Comparison of ENCODE assay signal across 8 cellular contexts in genomic region chr1:32876341-32877210, GRCh38. TPM values are rescaled to one million over a fixed set of nuclear protein-coding genes. Genes with fewer than 3 reads are reported as not detected.
A peak's percentile ranks its signal among the peaks of the same experiment; 100 is the strongest.
DNase-seq lines count a peak whose midpoint lies in the region; ATAC-seq, FAIRE-seq and TF ChIP-seq lines count a peak whose summit lies in the region.

No MANE protein-coding gene starts in this region.

- H3K4me1 ChIP-seq in K562 (replicated peaks in 1 of 2; ENCODE audit: control insufficient read depth in 2 of 2, insufficient read depth in 2 of 2, low read length in 2 of 2), result peaks cover 2 to 6% of the 10 kb centered on the region in 2 experiments; a peak in 3 of 5 replicates

- H3K4me3 ChIP-seq in SU-DHL-6 (ENCODE audit: insufficient read depth, low read length, poor library complexity, severe bottlenecking) (no peak overlapping the region), K562 (no peak overlapping the region)

- ATAC-seq in K562 (peak; percentile 85), HG03354 (IDR thresholded peaks at IDR 0.05; ENCODE audit: poor library complexity, severe bottlenecking, unreplicated experiment) (no peak), GM18520 (IDR thresholded peaks at IDR 0.05; ENCODE audit: unreplicated experiment) (no peak)

- H3K27ac ChIP-seq in SU-DHL-6 (ENCODE audit: low read depth, low read length) (no peak overlapping the region), K562 (ENCODE audit: extremely low read depth, low read depth, low read length) (no peak overlapping the region)

- POLR2A ChIA-PET in K562 (lab: Yijun Ruan, JAX), result interaction anchor here (0.6 to 1.7 kb wide), 3 partner anchors 16 to 153 kb away, joined by 3 to 5 read pairs (median 3); no protein-coding TSS in a partner anchor

- H4K20me1 ChIP-seq in SU-DHL-6 (ENCODE audit: low read depth, low read length) (no peaks in the 10 kb centered on the region), K562 (replicated peaks; ENCODE audit: control insufficient read depth, insufficient read depth, low read length) (peaks cover 24% of the 10 kb centered on the region)

- no TSS peak for BruUV-seq in K562 (replicated peaks; lab: Mats Ljungman, UMichigan)

- H3F3A ChIP-seq in SU-DHL-6 (ENCODE audit: insufficient read depth), result no peaks in the 10 kb centered on the region

- peak; percentile 75 for FAIRE-seq in K562 (lab: Jason Lieb, UNC)

- no peaks in the 10 kb centered on the region for H3K9me3 ChIP-seq in SU-DHL-6 (ENCODE audit: insufficient read depth, low read length)
- no peaks in the 10 kb centered on the region for H3K9me3 ChIP-seq in K562 (replicated peaks; ENCODE audit: control insufficient read depth, insufficient read depth, low read depth, low read length)

- H3K9ac ChIP-seq in SU-DHL-6 (ENCODE audit: low read length) (no peak overlapping the region), K562 (ENCODE audit: insufficient read depth in 1 of 2, low read depth in 2 of 2, low read length in 2 of 2) (no peak overlapping the region)

- DNase-seq in DMS153 treated with DMSO at 0.1 percent for 48 hours (lab: John Stamatoyannopoulos, UW; ENCODE audit: unreplicated experiment), result peak; percentile 28
- DNase-seq in HPDE6-E6E7 (ENCODE audit: extremely low spot score), result peak; percentile 60
- DNase-seq in K562 (ENCODE audit: extremely low read depth in 1 of 4, low spot score in 3 of 4), result peak; percentile 72 to 89 (median 86)
- peak; percentile 86 for DNase-seq in iPS-NIHi7 (ENCODE audit: extremely low spot score)
- DNase-seq in stimulated activated CD4-positive, alpha-beta T cell treated with anti-CD3 and anti-CD28 coated beads, TNF-alpha, amount 100 ng/mL, for 48 hours (ENCODE audit: low read depth in 3 of 3), result peak; percentile 27 to 61 (median 31)

- TF ChIP-seq EP300 in K562 (IDR thresholded peaks at IDR 0.05; ENCODE audit: low read length), result no peak

- no peaks in the 10 kb centered on the region for H3K9me2 ChIP-seq in SU-DHL-6 (replicated peaks; ENCODE audit: insufficient read depth, low read length)

- in situ Hi-C loops in K562 (cut with MboI), result loop anchor here (25.0 kb wide), 1 partner anchor 736 kb away; no protein-coding TSS in a partner anchor

- H3K4me2 ChIP-seq in SU-DHL-6 (ENCODE audit: low read depth, low read length, poor library complexity, severe bottlenecking), result no peak overlapping the region
- no peak overlapping the region for H3K4me2 ChIP-seq in K562 (ENCODE audit: insufficient read depth, low read length)

- TF ChIP-seq CTCF in SU-DHL-6 (IDR thresholded peaks at IDR 0.05; ENCODE audit: insufficient read depth, low read length, poor library complexity, severe bottlenecking) (peak; percentile 95), K562 (IDR thresholded peaks at IDR 0.05 in 2 of 3, conservative IDR thresholded peaks at IDR 0.05 in 1 of 3; ENCODE audit: insufficient read depth in 2 of 3, low read depth in 1 of 3, low read length in 3 of 3) (peak; percentile 86 to 99 (median 90))

- TF ChIP-seq POLR2A in K562 (conservative IDR thresholded peaks at IDR 0.05), result no peak

- H3K27me3 ChIP-seq in SU-DHL-6 (ENCODE audit: low read length) (0 out of 2 replicates have a peak, but pooled peaks cover 4% of the 10 kb centered on the region), K562 (ENCODE audit: control insufficient read depth in 2 of 2, insufficient read depth in 2 of 2, low read length in 2 of 2) (peaks cover 15 to 39% of the 10 kb centered on the region in 2 experiments; a peak in 4 of 5 replicates)

- intact Hi-C loops in K562 (cut with micrococcal nuclease), result loop anchor here (2.0 kb wide), 1 partner anchor 208 kb away; no protein-coding TSS in a partner anchor

- H2AFZ ChIP-seq in SU-DHL-6 (ENCODE audit: low read depth, low read length, severe bottlenecking) (no peak overlapping the region), K562 (ENCODE audit: low read depth, low read length) (no peak overlapping the region)

- H3K9me1 ChIP-seq in K562 (ENCODE audit: control insufficient read depth, insufficient read depth, low read length), result no peaks in the 10 kb centered on the region

- peak; percentile 65 to 85 for TF ChIP-seq RAD21 in K562 (CRISPR knock-in tag; conservative IDR thresholded peaks at IDR 0.05 in 1 of 2, IDR thresholded peaks at IDR 0.05 in 1 of 2)

- WGBS in K562 (ENCODE audit: insufficient coverage, low coverage, missing lambda C conversion rate), result 7% methylated on average over 16 of the region's 16 CpGs

- H3K79me2 ChIP-seq in SU-DHL-6 (ENCODE audit: insufficient read depth, low read length) (no peaks in the 10 kb centered on the region), K562 (ENCODE audit: control insufficient read depth, insufficient read depth, low read length) (no peaks in the 10 kb centered on the region)

- H3K36me3 ChIP-seq in SU-DHL-6 (ENCODE audit: low read length) (no peaks in the 10 kb centered on the region), K562 (ENCODE audit: control insufficient read depth, insufficient read depth, low read length) (no peaks in the 10 kb centered on the region)

- CTCF ChIA-PET in K562 (lab: Yijun Ruan, JAX; ENCODE audit: low intra/inter-chr PET ratio), result interaction anchor here (0.6 to 3.6 kb wide), 7 partner anchors 9 to 236 kb away, joined by 3 to 29 read pairs (median 3); no protein-coding TSS in a partner anchor

RNA-seq across cellular contexts. Expression of gene FNDC5, which starts 5.9 kb away (rescaled TPM):
- total RNA-seq in K562 (2011; cell fraction: chromatin; rRNA removed; ENCODE audit: low replicate concordance), result 1.1 and 2.3 TPM in 2 replicates
- total RNA-seq in K562 (2011; cell fraction: nucleolus; rRNA removed), result 1.3 and 2.0 TPM in 2 replicates
- 0.59 and 1.1 TPM in 2 replicates for total RNA-seq in K562 (2011; cell fraction: nucleoplasm; rRNA removed)
- total RNA-seq in K562 (2014; rRNA removed), result 0.14 and 0.61 TPM in 2 replicates
- total RNA-seq in K562 (2014; rRNA removed; fragmentation: Illumina TruSeq; extraction: Trizol), result 0.25 and 0.48 TPM in 2 replicates
- total RNA-seq in K562 (2015; rRNA removed; fragmentation: Illumina TruSeq; extraction: Trizol), result 0.22 and 0.41 TPM in 2 replicates
- 0.38 and 0.56 TPM in 2 replicates for total RNA-seq in K562 (2021)
- 2.1 and 2.5 TPM in 2 replicates for polyA plus RNA-seq in K562 (2011; rRNA removed)
- 1.3 and 1.6 TPM in 2 replicates for polyA plus RNA-seq in K562 (2011; cell fraction: cytosol; rRNA removed)
- 5.0 and 6.0 TPM in 2 replicates for polyA plus RNA-seq in K562 (2011; cell fraction: nucleus; rRNA removed)
- polyA plus RNA-seq in K562 (2012), result 0.42 and 0.81 TPM in 2 replicates
- 0.17 and 0.25 TPM in 2 replicates for polyA plus RNA-seq in K562 (2014; fragmentation: Illumina TruSeq; extraction: Trizol)
- polyA plus RNA-seq in K562 (2014; fragmentation: Nextera tagmentation; extraction: Ambion mirVana), result under 1 TPM; 0.06 to 0.10 TPM
- 0.12 and 0.24 TPM in 2 replicates for polyA plus RNA-seq in K562 (2014; rRNA removed)
- 2.6 and 3.1 TPM in 2 replicates for polyA minus RNA-seq in K562 (2011; rRNA and poly(A)+ RNA removed)
- 0.38 TPM in 1 of 2 replicates, not detected in the other for polyA minus RNA-seq in K562 (2011; cell fraction: cytosol; rRNA and poly(A)+ RNA removed)
- 0.13 and 1.3 TPM in 2 replicates for polyA minus RNA-seq in K562 (2011; cell fraction: nucleus; rRNA and poly(A)+ RNA removed)

RNA-seq across cellular contexts. Expression of gene HPCA, which starts 9.7 kb away (rescaled TPM):
- total RNA-seq in K562 (2011; cell fraction: chromatin; rRNA removed; ENCODE audit: low replicate concordance), result not detected in 2 replicates
- total RNA-seq in K562 (2011; cell fraction: nucleolus; rRNA removed), result not detected in 2 replicates
- not detected in 2 replicates for total RNA-seq in K562 (2011; cell fraction: nucleoplasm; rRNA removed)
- total RNA-seq in K562 (2014; rRNA removed) (not detected in 2 replicates), K562 (2014; rRNA removed; fragmentation: Illumina TruSeq; extraction: Trizol) (not detected in 2 replicates), K562 (2015; rRNA removed; fragmentation: Illumina TruSeq; extraction: Trizol) (not detected in 2 replicates), K562 (2021) (not detected in 2 replicates)
- polyA plus RNA-seq in K562 (2011; rRNA removed) (not detected in 2 replicates), K562 (2014; fragmentation: Illumina TruSeq; extraction: Trizol) (not detected in 2 replicates), K562 (2014; fragmentation: Nextera tagmentation; extraction: Ambion mirVana) (not detected), K562 (2014; rRNA removed) (not detected in 2 replicates)
- not detected in 2 replicates for polyA plus RNA-seq in K562 (2011; cell fraction: cytosol; rRNA removed)
- not detected in 2 replicates for polyA plus RNA-seq in K562 (2011; cell fraction: nucleus; rRNA removed)
- 0.22 and 0.44 TPM in 2 replicates for polyA plus RNA-seq in K562 (2012)
- polyA minus RNA-seq in K562 (2011; rRNA and poly(A)+ RNA removed), result not detected in 2 replicates
- not detected in 2 replicates for polyA minus RNA-seq in K562 (2011; cell fraction: cytosol; rRNA and poly(A)+ RNA removed)
- polyA minus RNA-seq in K562 (2011; cell fraction: nucleus; rRNA and poly(A)+ RNA removed), result not detected in 2 replicates

RNA-seq across cellular contexts. Expression of gene TMEM54, which starts 24.6 kb away (rescaled TPM):
- total RNA-seq in K562 (2011; cell fraction: chromatin; rRNA removed; ENCODE audit: low replicate concordance), result 2.4 and 10.2 TPM in 2 replicates
- 19.3 and 19.7 TPM in 2 replicates for total RNA-seq in K562 (2011; cell fraction: nucleolus; rRNA removed)
- 14.0 and 21.6 TPM in 2 replicates for total RNA-seq in K562 (2011; cell fraction: nucleoplasm; rRNA removed)
- total RNA-seq in K562 (2014; rRNA removed), result 12.8 and 14.5 TPM in 2 replicates
- 1.2 and 2.1 TPM in 2 replicates for total RNA-seq in K562 (2014; rRNA removed; fragmentation: Illumina TruSeq; extraction: Trizol)
- total RNA-seq in K562 (2015; rRNA removed; fragmentation: Illumina TruSeq; extraction: Trizol), result 3.8 TPM in 2 replicates
- 13.1 and 15.1 TPM in 2 replicates for total RNA-seq in K562 (2021)
- 16.2 and 31.0 TPM in 2 replicates for polyA plus RNA-seq in K562 (2011; rRNA removed)
- polyA plus RNA-seq in K562 (2011; cell fraction: cytosol; rRNA removed), result 75.0 and 104 TPM in 2 replicates
- 24.7 and 26.3 TPM in 2 replicates for polyA plus RNA-seq in K562 (2011; cell fraction: nucleus; rRNA removed)
- polyA plus RNA-seq in K562 (2012), result 26.4 and 45.9 TPM in 2 replicates
- polyA plus RNA-seq in K562 (2014; fragmentation: Illumina TruSeq; extraction: Trizol), result 8.2 and 11.8 TPM in 2 replicates
- polyA plus RNA-seq in K562 (2014; fragmentation: Nextera tagmentation; extraction: Ambion mirVana), result 1 to 10 TPM in 1 of 2 experiments, under 1 TPM in 1; 1.00 to 1.7 TPM
- 9.8 and 13.3 TPM in 2 replicates for polyA plus RNA-seq in K562 (2014; rRNA removed)
- polyA minus RNA-seq in K562 (2011; rRNA and poly(A)+ RNA removed), result 5.4 and 6.5 TPM in 2 replicates
- polyA minus RNA-seq in K562 (2011; cell fraction: cytosol; rRNA and poly(A)+ RNA removed), result 8.6 and 15.1 TPM in 2 replicates
- polyA minus RNA-seq in K562 (2011; cell fraction: nucleus; rRNA and poly(A)+ RNA removed), result 4.2 TPM in 2 replicates

RNA-seq across cellular contexts. Expression of gene S100PBP, which starts 59.1 kb away (rescaled TPM):
- total RNA-seq in K562 (2011; cell fraction: chromatin; rRNA removed; ENCODE audit: low replicate concordance), result 129 and 333 TPM in 2 replicates
- 72.0 and 90.1 TPM in 2 replicates for total RNA-seq in K562 (2011; cell fraction: nucleolus; rRNA removed)
- 168 and 289 TPM in 2 replicates for total RNA-seq in K562 (2011; cell fraction: nucleoplasm; rRNA removed)
- 22.8 and 25.7 TPM in 2 replicates for total RNA-seq in K562 (2014; rRNA removed)
- total RNA-seq in K562 (2014; rRNA removed; fragmentation: Illumina TruSeq; extraction: Trizol), result 60.2 and 71.1 TPM in 2 replicates
- total RNA-seq in K562 (2015; rRNA removed; fragmentation: Illumina TruSeq; extraction: Trizol), result 36.3 and 45.2 TPM in 2 replicates
- 39.7 and 51.4 TPM in 2 replicates for total RNA-seq in K562 (2021)
- 58.9 and 59.8 TPM in 2 replicates for polyA plus RNA-seq in K562 (2011; rRNA removed)
- 11.6 and 25.9 TPM in 2 replicates for polyA plus RNA-seq in K562 (2011; cell fraction: cytosol; rRNA removed)
- 46.3 and 64.2 TPM in 2 replicates for polyA plus RNA-seq in K562 (2011; cell fraction: nucleus; rRNA removed)
- 17.6 and 23.2 TPM in 2 replicates for polyA plus RNA-seq in K562 (2012)
- polyA plus RNA-seq in K562 (2014; fragmentation: Illumina TruSeq; extraction: Trizol), result 29.4 and 32.9 TPM in 2 replicates
- polyA plus RNA-seq in K562 (2014; fragmentation: Nextera tagmentation; extraction: Ambion mirVana), result 10 to 100 TPM; 22.9 to 31.8 TPM
- polyA plus RNA-seq in K562 (2014; rRNA removed), result 29.3 and 37.7 TPM in 2 replicates
- polyA minus RNA-seq in K562 (2011; rRNA and poly(A)+ RNA removed), result 81.4 and 115 TPM in 2 replicates
- 23.3 and 23.8 TPM in 2 replicates for polyA minus RNA-seq in K562 (2011; cell fraction: cytosol; rRNA and poly(A)+ RNA removed)
- 27.1 and 58.4 TPM in 2 replicates for polyA minus RNA-seq in K562 (2011; cell fraction: nucleus; rRNA and poly(A)+ RNA removed)

RNA-seq across cellular contexts. Expression of gene YARS1, which starts 59.4 kb away (rescaled TPM):
- 469 and 618 TPM in 2 replicates for total RNA-seq in K562 (2011; cell fraction: chromatin; rRNA removed; ENCODE audit: low replicate concordance)
- total RNA-seq in K562 (2011; cell fraction: nucleolus; rRNA removed), result 286 and 302 TPM in 2 replicates
- 416 and 469 TPM in 2 replicates for total RNA-seq in K562 (2011; cell fraction: nucleoplasm; rRNA removed)
- total RNA-seq in K562 (2014; rRNA removed), result 336 and 418 TPM in 2 replicates
- total RNA-seq in K562 (2014; rRNA removed; fragmentation: Illumina TruSeq; extraction: Trizol), result 207 and 229 TPM in 2 replicates
- 127 TPM in 2 replicates for total RNA-seq in K562 (2015; rRNA removed; fragmentation: Illumina TruSeq; extraction: Trizol)
- 276 and 306 TPM in 2 replicates for total RNA-seq in K562 (2021)
- polyA plus RNA-seq in K562 (2011; rRNA removed), result 166 and 174 TPM in 2 replicates
- polyA plus RNA-seq in K562 (2011; cell fraction: cytosol; rRNA removed), result 69.3 and 114 TPM in 2 replicates
- 229 and 316 TPM in 2 replicates for polyA plus RNA-seq in K562 (2011; cell fraction: nucleus; rRNA removed)
- polyA plus RNA-seq in K562 (2012), result 197 and 532 TPM in 2 replicates
- 312 and 330 TPM in 2 replicates for polyA plus RNA-seq in K562 (2014; fragmentation: Illumina TruSeq; extraction: Trizol)
- 10 to 100 TPM; 66.2 to 92.8 TPM for polyA plus RNA-seq in K562 (2014; fragmentation: Nextera tagmentation; extraction: Ambion mirVana)
- polyA plus RNA-seq in K562 (2014; rRNA removed), result 182 and 201 TPM in 2 replicates
- 215 and 273 TPM in 2 replicates for polyA minus RNA-seq in K562 (2011; rRNA and poly(A)+ RNA removed)
- polyA minus RNA-seq in K562 (2011; cell fraction: cytosol; rRNA and poly(A)+ RNA removed), result 116 and 173 TPM in 2 replicates
- polyA minus RNA-seq in K562 (2011; cell fraction: nucleus; rRNA and poly(A)+ RNA removed), result 55.7 and 137 TPM in 2 replicates

Comparison
In these comparisons a context has a peak if more than half of its experiments do, and no peak if none do; other contexts are left out.
1. DNase-seq: peak in every context shown above with its lines; median percentile 86 in K562; 86 in iPS-NIHi7; 60 in HPDE6-E6E7; 31 in stimulated activated CD4-positive, alpha-beta T cell treated with anti-CD3 and anti-CD28 coated beads, TNF-alpha, amount 100 ng/mL, for 48 hours; 28 in DMS153 treated with DMSO at 0.1 percent for 48 hours.